9 cellular contexts compared by ENCODE assay signal in genomic region chr4:121370729-121371325, GRCh38. TPM values are rescaled to one million over a fixed set of nuclear protein-coding genes. Genes with fewer than 3 reads are reported as not detected.
DNase-seq lines count a peak whose midpoint lies in the region; ATAC-seq, FAIRE-seq and TF ChIP-seq lines count a peak whose summit lies in the region.
"Had no signal": no experiment of that assay in that cellular context is flagged by ENCODE, and none has a peak within 500 bp of the region (broad histone marks: within the 10 kb centered on the region; RNA-seq: fewer than 3 reads in every experiment).

No MANE protein-coding gene starts in this region.

- no peak for DNase-seq in CD14-positive monocyte (ENCODE audit: low spot score)
- DNase-seq in NAMALWA (ENCODE audit: low spot score) = peak; percentile 67
- DNase-seq in activated CD8-positive, alpha-beta T cell treated with anti-CD3 and anti-CD28 coated beads, Interleukin-2, amount 10 ng/mL, durations not matched to agents 7 days and 5 days = peak; percentile 51
- peak; percentile 28 for DNase-seq in globus pallidus (ENCODE audit: low spot score)
- peak; percentile 43 for DNase-seq in small intestine
- DNase-seq in DMS153 (lab: John Stamatoyannopoulos, UW) = no peak

- CTCF ChIA-PET in activated CD8-positive, alpha-beta T cell treated with anti-CD3 and anti-CD28 coated beads, Interleukin-2, amount 10 ng/mL, durations not matched to agents 7 days and 5 days (lab: Charles Lee) = interaction anchor here (0.7 to 3.3 kb wide), 19 partner anchors 10 to 1367 kb away, joined by 3 to 34 read pairs (median 4); partner anchors contain the start of gene QRFPR

- no peak overlapping the region for H3K27ac ChIP-seq in small intestine (ENCODE audit: low read depth in 1 of 2, low read length in 1 of 2)

- H3K4me1 Mint-ChIP-seq in CD14-positive monocyte = no peaks in the 10 kb centered on the region
- H3K4me1 Mint-ChIP-seq in activated CD8-positive, alpha-beta T cell treated with anti-CD3 and anti-CD28 coated beads, Interleukin-2, amount 10 ng/mL, durations not matched to agents 7 days and 5 days (ENCODE audit: low read depth) = no peaks in the 10 kb centered on the region

- no peak overlapping the region for H3K4me3 ChIP-seq in small intestine (ENCODE audit: low read depth in 1 of 2, low read length in 2 of 2)

- intact Hi-C loops in CD14-positive monocyte (cut with micrococcal nuclease) = loop anchor here in 1 of 2 donors (10.0 kb wide), 1 partner anchor 734 kb away; no protein-coding TSS in a partner anchor

- no peaks in the 10 kb centered on the region for H3K4me1 ChIP-seq in small intestine (ENCODE audit: control insufficient read depth in 2 of 2, insufficient read depth in 1 of 2, low read depth in 1 of 2, low read length in 1 of 2)

- H3K27ac Mint-ChIP-seq in CD14-positive monocyte = no peak overlapping the region
- H3K27ac Mint-ChIP-seq in activated CD8-positive, alpha-beta T cell treated with anti-CD3 and anti-CD28 coated beads, Interleukin-2, amount 10 ng/mL, durations not matched to agents 7 days and 5 days = no peak overlapping the region

- FAIRE-seq in small intestine (lab: Jason Lieb, UNC) = peak; percentile 91

- peaks cover 2 to 9% (median 3%) of the 10 kb centered on the region in 3 donors for H3K27me3 Mint-ChIP-seq in CD14-positive monocyte (ENCODE audit: low read depth in 3 of 3)
- H3K27me3 Mint-ChIP-seq in activated CD8-positive, alpha-beta T cell treated with anti-CD3 and anti-CD28 coated beads, Interleukin-2, amount 10 ng/mL, durations not matched to agents 7 days and 5 days (ENCODE audit: low read depth) = peaks cover 19% of the 10 kb centered on the region

- ATAC-seq in GM18870 (IDR thresholded peaks at IDR 0.05; ENCODE audit: unreplicated experiment) (peak; percentile 49), GM19397 (IDR thresholded peaks at IDR 0.05; ENCODE audit: unreplicated experiment) (no peak)
- no peak for ATAC-seq in activated CD8-positive, alpha-beta T cell treated with anti-CD3 and anti-CD28 coated beads, Interleukin-2, amount 10 ng/mL, durations not matched to agents 7 days and 5 days

- no peaks in the 10 kb centered on the region for H3K27me3 ChIP-seq in small intestine (ENCODE audit: control insufficient read depth in 2 of 2, insufficient read depth in 2 of 2, low read length in 2 of 2)

- peaks cover 0 to 3% (median 0%) of the 10 kb centered on the region in 7 donors for H3K9me3 Mint-ChIP-seq in CD14-positive monocyte
- no peaks in the 10 kb centered on the region for H3K9me3 Mint-ChIP-seq in activated CD8-positive, alpha-beta T cell treated with anti-CD3 and anti-CD28 coated beads, Interleukin-2, amount 10 ng/mL, durations not matched to agents 7 days and 5 days (ENCODE audit: insufficient read depth)

- POLR2A ChIA-PET in activated CD8-positive, alpha-beta T cell treated with anti-CD3 and anti-CD28 coated beads, Interleukin-2, amount 10 ng/mL, durations not matched to agents 7 days and 5 days (lab: Charles Lee) = interaction anchor here (1.0 kb wide), 1 partner anchor 366 kb away, joined by 3 read pairs; no protein-coding TSS in a partner anchor

- TF ChIP-seq CTCF in CD14-positive monocyte (IDR thresholded peaks at IDR 0.05) = peak; percentile 69

- H3K36me3 ChIP-seq in small intestine (ENCODE audit: control insufficient read depth in 2 of 2, insufficient read depth in 2 of 2, low read length in 2 of 2) = no peaks in the 10 kb centered on the region

- no peak overlapping the region for H3K4me3 Mint-ChIP-seq in CD14-positive monocyte
- no peak overlapping the region for H3K4me3 Mint-ChIP-seq in activated CD8-positive, alpha-beta T cell treated with anti-CD3 and anti-CD28 coated beads, Interleukin-2, amount 10 ng/mL, durations not matched to agents 7 days and 5 days

- no peaks in the 10 kb centered on the region for H3K36me3 Mint-ChIP-seq in CD14-positive monocyte
- no peaks in the 10 kb centered on the region for H3K36me3 Mint-ChIP-seq in activated CD8-positive, alpha-beta T cell treated with anti-CD3 and anti-CD28 coated beads, Interleukin-2, amount 10 ng/mL, durations not matched to agents 7 days and 5 days (ENCODE audit: low read depth)

- no peaks in the 10 kb centered on the region for H3K9me3 ChIP-seq in small intestine (ENCODE audit: control insufficient read depth, low read depth)

- 73 to 80% (median 79%) methylated on average over 1 of the region's 1 CpG for WGBS in small intestine, 3 donors

RNA-seq across cellular contexts. Expression of gene QRFPR, which starts 10.0 kb away (rescaled TPM):
- polyA plus RNA-seq in CD14-positive monocyte = not detected
- total RNA-seq in activated CD8-positive, alpha-beta T cell treated with anti-CD3 and anti-CD28 coated beads, Interleukin-2, amount 10 ng/mL, durations not matched to agents 7 days and 5 days = not detected
- under 1 TPM in 1 of 3 donors, not detected in 2; 0.03 TPM for polyA plus RNA-seq in small intestine
- total RNA-seq: lower leg skin had no signal

Comparison
In these comparisons a context has a peak if more than half of its experiments do, and no peak if none do; other contexts are left out.
1. DNase-seq: peak in NAMALWA (single experiment), activated CD8-positive, alpha-beta T cell treated with anti-CD3 and anti-CD28 coated beads, Interleukin-2, amount 10 ng/mL, durations not matched to agents 7 days and 5 days (single experiment), globus pallidus (single experiment) and small intestine (single experiment); none in CD14-positive monocyte (single experiment) and DMS153 (single experiment).